ENCODE assay signal across 8 cellular contexts in genomic region chr21:34517491-34518245, GRCh38. TPM values are rescaled to one million over a fixed set of nuclear protein-coding genes. Genes with fewer than 3 reads are reported as not detected.
DNase-seq lines count a peak whose midpoint lies in the region; ATAC-seq, FAIRE-seq and TF ChIP-seq lines count a peak whose summit lies in the region.

No MANE protein-coding gene starts in this region.

- no peak overlapping the region for H3K4me3 ChIP-seq in CD8-positive, alpha-beta T cell (ENCODE audit: low read depth, low read length)
- no peak overlapping the region for H3K4me3 ChIP-seq in HL-60 (replicated peaks; ENCODE audit: insufficient read depth, low read length)
- peak overlapping the region in 1 of 2 donors; percentile 9 for H3K4me3 ChIP-seq in left lung

- no peaks in the 10 kb centered on the region for H3K9me3 ChIP-seq in CD8-positive, alpha-beta T cell (ENCODE audit: low read length)
- no peaks in the 10 kb centered on the region for H3K9me3 ChIP-seq in left lung

- peaks cover 4% of the 10 kb centered on the region for H3K36me3 ChIP-seq in CD8-positive, alpha-beta T cell (ENCODE audit: insufficient read depth, low read length)
- H3K36me3 ChIP-seq in left lung, result peaks cover 2 to 29% of the 10 kb centered on the region in 2 donors

- no peak overlapping the region for H3K4me3 Mint-ChIP-seq in CD8-positive, alpha-beta T cell
- no peak overlapping the region for H3K4me3 Mint-ChIP-seq in activated T-helper 17 cell treated with anti-CD3 and anti-CD28 coated beads, Interleukin-2, amount 50 U/mL, for 72 hours

- DNase-seq in CD8-positive, alpha-beta T cell, result no peak
- DNase-seq in HL-60 (ENCODE audit: low read depth in 1 of 2, low spot score in 1 of 2) (peak; percentile 45 to 92), left lung (peak in 1 of 2 donors; percentile 60), OCI-M2 (lab: John Stamatoyannopoulos, UW; ENCODE audit: unreplicated experiment) (no peak), urothelium cell line (ENCODE audit: low spot score) (no peak), HK-2 (ENCODE audit: unreplicated experiment) (no peak), mesenteric fat pad (ENCODE audit: low spot score) (no peak)

- no peak for ATAC-seq in CD8-positive, alpha-beta T cell
- ATAC-seq in activated T-helper 17 cell treated with anti-CD3 and anti-CD28 coated beads, Interleukin-2, amount 50 U/mL, for 72 hours (replicated peaks), result peak; percentile 74
- ATAC-seq in left lung, result peak; percentile 53

- H3K36me3 Mint-ChIP-seq in CD8-positive, alpha-beta T cell, result peaks cover 39% of the 10 kb centered on the region
- peaks cover 16% of the 10 kb centered on the region for H3K36me3 Mint-ChIP-seq in activated T-helper 17 cell treated with anti-CD3 and anti-CD28 coated beads, Interleukin-2, amount 50 U/mL, for 72 hours (ENCODE audit: low read depth)

- POLR2A ChIA-PET in CD8-positive, alpha-beta T cell (lab: Charles Lee), result no interaction called here

- no peaks in the 10 kb centered on the region for H3K27me3 Mint-ChIP-seq in CD8-positive, alpha-beta T cell (ENCODE audit: low read depth)
- no peaks in the 10 kb centered on the region for H3K27me3 Mint-ChIP-seq in activated T-helper 17 cell treated with anti-CD3 and anti-CD28 coated beads, Interleukin-2, amount 50 U/mL, for 72 hours

- CTCF ChIA-PET in CD8-positive, alpha-beta T cell (lab: Charles Lee), result no interaction called here

- peak overlapping the region; percentile 4 for H3K27ac Mint-ChIP-seq in CD8-positive, alpha-beta T cell
- H3K27ac Mint-ChIP-seq in activated T-helper 17 cell treated with anti-CD3 and anti-CD28 coated beads, Interleukin-2, amount 50 U/mL, for 72 hours, result peak overlapping the region; percentile 53

- TF ChIP-seq CTCF in CD8-positive, alpha-beta T cell (IDR thresholded peaks at IDR 0.05), result no peak
- peak; percentile 57 for TF ChIP-seq CTCF in HL-60 (IDR thresholded peaks at IDR 0.05; ENCODE audit: insufficient read depth, low read length)
- TF ChIP-seq CTCF in left lung (IDR thresholded peaks at IDR 0.05), result peak in 1 of 2 donors; percentile 51

- no peaks in the 10 kb centered on the region for H3K9me3 Mint-ChIP-seq in CD8-positive, alpha-beta T cell
- no peaks in the 10 kb centered on the region for H3K9me3 Mint-ChIP-seq in activated T-helper 17 cell treated with anti-CD3 and anti-CD28 coated beads, Interleukin-2, amount 50 U/mL, for 72 hours

- H3K4me1 Mint-ChIP-seq in CD8-positive, alpha-beta T cell (ENCODE audit: low read depth), result peaks cover 4% of the 10 kb centered on the region
- peaks cover 4% of the 10 kb centered on the region for H3K4me1 Mint-ChIP-seq in activated T-helper 17 cell treated with anti-CD3 and anti-CD28 coated beads, Interleukin-2, amount 50 U/mL, for 72 hours

- intact Hi-C loops in CD8-positive, alpha-beta T cell (cut with DNase I, micrococcal nuclease), result no loop called here
- intact Hi-C loops in left lung (cut with DNase I), result no loop called here

- no peaks in the 10 kb centered on the region for H3K4me1 ChIP-seq in CD8-positive, alpha-beta T cell (ENCODE audit: insufficient read depth, low read length)
- H3K4me1 ChIP-seq in left lung, result peaks cover 9 to 84% of the 10 kb centered on the region in 2 donors

- no peak for FAIRE-seq in urothelium cell line (lab: Jason Lieb, UNC)

- H3K27me3 ChIP-seq in CD8-positive, alpha-beta T cell (ENCODE audit: insufficient read depth, low read length), result no peaks in the 10 kb centered on the region
- H3K27me3 ChIP-seq in HL-60 (ENCODE audit: insufficient read depth, poor library complexity, severe bottlenecking), result no peaks in the 10 kb centered on the region
- H3K27me3 ChIP-seq in left lung, result no peaks in the 10 kb centered on the region

- H3K27ac ChIP-seq in CD8-positive, alpha-beta T cell (ENCODE audit: low read depth, low read length), result no peak overlapping the region
- H3K27ac ChIP-seq in HL-60 (replicated peaks) (peak overlapping the region; percentile 77), left lung (peak overlapping the region in 1 of 2 donors; percentile 74)

RNA-seq across cellular contexts. Expression of gene KCNE1, which starts 5.7 kb away (rescaled TPM):
- total RNA-seq in CD8-positive, alpha-beta T cell, result not detected
- total RNA-seq in activated T-helper 17 cell treated with anti-CD3 and anti-CD28 coated beads, Interleukin-2, amount 50 U/mL, for 72 hours, result under 1 TPM in 1 of 2 donors, not detected in 1; 0.15 TPM
- total RNA-seq in left lung (10 to 100 TPM in 1 of 2 donors, 1 to 10 TPM in 1; 3.8 to 21.2 TPM), mesenteric fat pad (7.3 TPM)

Comparison
In these comparisons a context has a peak if more than half of its experiments do, and no peak if none do; other contexts are left out.
1. DNase-seq: peak in HL-60 (2 of 2); none in CD8-positive, alpha-beta T cell (0 of 7), OCI-M2 (single experiment), urothelium cell line (single experiment), HK-2 (single experiment) and mesenteric fat pad (single experiment).